ENCODE assay signal across 26 cellular contexts in genomic region chr7:46806856-46807255, GRCh38.
DNase-seq lines count a peak whose midpoint lies in the region; ATAC-seq and TF ChIP-seq lines count a peak whose summit lies in the region.
"Had no signal": no experiment of that assay in that cellular context is flagged by ENCODE, and none has a peak within 500 bp of the region (broad histone marks: within the 10 kb centered on the region; RNA-seq: fewer than 3 reads in every experiment).

No MANE protein-coding gene starts in this region.

- peak overlapping the region; percentile 13; the same call in 1 of the 2 replicates for H2AFZ ChIP-seq in GM23248

- in situ Hi-C loops in GM23248 (cut with MboI), result no loop called here

- peaks cover 0 to 8% (median 0%) of the 10 kb centered on the region in 3 donors for H3K36me3 Mint-ChIP-seq in naive thymus-derived CD8-positive, alpha-beta T cell
- H3K36me3 Mint-ChIP-seq: CD14-positive monocyte; CD4-positive, alpha-beta memory T cell; CD4-positive, CD25-positive, alpha-beta regulatory T cell had no signal

- peaks cover 17% of the 10 kb centered on the region for H3K4me1 ChIP-seq in GM23248 (ENCODE audit: insufficient read depth)
- H3K4me1 ChIP-seq: BE2C had no signal

- DNase-seq in GM23248 (no peak), dermis blood vessel endothelial cell (peak; percentile 24), fibroblast of peridontal ligament (ENCODE audit: extremely low read depth) (peak; percentile 40), hypothalamus (lab: John Stamatoyannopoulos, UW) (no peak)
- DNase-seq in naive thymus-derived CD8-positive, alpha-beta T cell, result no peak
- DNase-seq: 8988T; ACHN; BE2C; C1 segment of cervical spinal cord; CD4-positive, alpha-beta memory T cell; CD4-positive, CD25-positive, alpha-beta regulatory T cell; CD8-positive, alpha-beta memory T cell; COR-L47; DMS 273 treated with DMSO at 0.1 percent for 48 hours; DMS153; DMS53; DMS79; DND-41; EL; GDM1 had no signal

- H3K9ac ChIP-seq in GM23248, result no peak overlapping the region
- H3K9ac ChIP-seq: BLaER1 had no signal

- no peak overlapping the region for H3K27ac ChIP-seq in GM23248
- peak overlapping the region; percentile 86 for H3K27ac ChIP-seq in VCaP
- H3K27ac ChIP-seq: BLaER1 had no signal

- TF ChIP-seq CTCF in VCaP (conservative IDR thresholded peaks at IDR 0.05), result no peak

- H3K4me3 Mint-ChIP-seq in naive thymus-derived CD8-positive, alpha-beta T cell, result no peak overlapping the region
- H3K4me3 Mint-ChIP-seq: CD14-positive monocyte; CD4-positive, alpha-beta memory T cell; CD4-positive, CD25-positive, alpha-beta regulatory T cell; CD8-positive, alpha-beta memory T cell had no signal

- H3K9me3 ChIP-seq in GM23248 (ENCODE audit: low read depth), result no peaks in the 10 kb centered on the region
- H3K9me3 ChIP-seq: BE2C had no signal

- H3K4me3 ChIP-seq in GM23248, result no peak overlapping the region
- H3K4me3 ChIP-seq: BLaER1, GM12878 had no signal

- WGBS in GM23248 (ENCODE audit: low coverage in 1 of 2, low lambda C conversion rate in 2 of 2, missing lambda C conversion rate in 2 of 2), 2 experiments, result 21 to 31% methylated on average over 3 of the region's 3 CpGs

- H3K27ac Mint-ChIP-seq in naive thymus-derived CD8-positive, alpha-beta T cell, result no peak overlapping the region
- H3K27ac Mint-ChIP-seq: CD14-positive monocyte; CD4-positive, alpha-beta memory T cell; CD4-positive, CD25-positive, alpha-beta regulatory T cell; CD8-positive, alpha-beta memory T cell had no signal

- peaks cover 0 to 37% (median 11%) of the 10 kb centered on the region in 9 donors for H3K9me3 Mint-ChIP-seq in naive thymus-derived CD8-positive, alpha-beta T cell

- no peaks in the 10 kb centered on the region for H3K36me3 ChIP-seq in GM23248 (ENCODE audit: low read depth)
- H3K36me3 ChIP-seq: BE2C, BLaER1 had no signal

- ATAC-seq in SK-N-SH treated with all-trans-retinoic acid at 6 μM for 48 hours (no peak), GM19467 (IDR thresholded peaks at IDR 0.05; ENCODE audit: unreplicated experiment) (no peak)
- no peak for ATAC-seq in naive thymus-derived CD8-positive, alpha-beta T cell
- ATAC-seq: GM12878 had no signal

- peaks cover 9% of the 10 kb centered on the region for H3F3A ChIP-seq in GM23248 (ENCODE audit: insufficient read depth)

- no peaks in the 10 kb centered on the region for H4K20me1 ChIP-seq in GM23248 (ENCODE audit: insufficient read depth)
- H4K20me1 ChIP-seq: BLaER1 had no signal

- H3K4me2 ChIP-seq in GM23248 (ENCODE audit: unreplicated experiment), result no peak overlapping the region
- H3K4me2 ChIP-seq: BLaER1 had no signal

- H3K79me2 ChIP-seq in GM23248 (ENCODE audit: insufficient read depth), result no peaks in the 10 kb centered on the region

- H3K27me3 Mint-ChIP-seq in naive thymus-derived CD8-positive, alpha-beta T cell, result no peaks in the 10 kb centered on the region
- H3K27me3 Mint-ChIP-seq: CD4-positive, alpha-beta memory T cell; CD4-positive, CD25-positive, alpha-beta regulatory T cell had no signal

- no peaks in the 10 kb centered on the region for H3K9me2 ChIP-seq in GM23248 (ENCODE audit: insufficient read depth)

- no peaks in the 10 kb centered on the region for H3K27me3 ChIP-seq in GM23248 (replicated peaks; ENCODE audit: insufficient read depth)
- H3K27me3 ChIP-seq: BE2C, BLaER1 had no signal

- H3K4me1 Mint-ChIP-seq in naive thymus-derived CD8-positive, alpha-beta T cell, result no peaks in the 10 kb centered on the region
- H3K4me1 Mint-ChIP-seq: CD14-positive monocyte; CD4-positive, alpha-beta memory T cell; CD4-positive, CD25-positive, alpha-beta regulatory T cell; CD8-positive, alpha-beta memory T cell had no signal

- POLR2A ChIA-PET in naive thymus-derived CD8-positive, alpha-beta T cell (lab: Charles Lee), result no interaction called here

TF ChIP-seq in SK-N-SH treated with all-trans-retinoic acid at 6 μM for 48 hours, 23 proteins besides CTCF, POLR2A, EP300 and RAD21:
- TF ChIP-seq CREB5 (CRISPR knock-in tag; IDR thresholded peaks at IDR 0.05; ENCODE audit: low read depth) (no peak), RARB (CRISPR knock-in tag; IDR thresholded peaks at IDR 0.05) (no peak), TSHZ2 (CRISPR knock-in tag; IDR thresholded peaks at IDR 0.05) (no peak), SNAI2 (CRISPR knock-in tag; IDR thresholded peaks at IDR 0.05) (no peak), ZFP3 (CRISPR knock-in tag; IDR thresholded peaks at IDR 0.05) (no peak), CSRNP3 (CRISPR knock-in tag; IDR thresholded peaks at IDR 0.05) (no peak), POU6F1 (CRISPR knock-in tag; IDR thresholded peaks at IDR 0.05; ENCODE audit: borderline replicate concordance, low read depth) (no peak), CSDC2 (CRISPR knock-in tag; IDR thresholded peaks at IDR 0.05) (no peak), PATZ1 (CRISPR knock-in tag; IDR thresholded peaks at IDR 0.05; ENCODE audit: borderline replicate concordance) (no peak)

Comparison
In these comparisons a context has a peak if more than half of its experiments do, and no peak if none do; other contexts are left out.
1. DNase-seq: peak in dermis blood vessel endothelial cell (single experiment) and fibroblast of peridontal ligament (single experiment); none in GM23248 (single experiment), hypothalamus (0 of 51) and naive thymus-derived CD8-positive, alpha-beta T cell (0 of 10).